In genomic region chr14:95329941-95330340, GRCh38 we compare ENCODE assay signal across 21 cellular contexts.
"Had no signal": no experiment of that assay in that cellular context is flagged by ENCODE, and none has a peak within 500 bp of the region (broad histone marks: within the 10 kb centered on the region; RNA-seq: fewer than 3 reads in every experiment).

No MANE protein-coding gene starts in this region.

- H3K4me3 ChIP-seq: PC-9 had no signal

- H3K4me2 ChIP-seq: PC-9 had no signal

- FAIRE-seq: TTC549 had no signal

- H3K27ac Mint-ChIP-seq: activated CD8-positive, alpha-beta T cell treated with anti-CD3 and anti-CD28 coated beads for 36 hours; activated naive CD4-positive, alpha-beta T cell treated with anti-CD3 and anti-CD28 coated beads, Interleukin-2, amount 50 U/mL, for 72 hours; activated T-cell treated with anti-CD3 and anti-CD28 coated beads, Interleukin-2, amount 50 U/mL, for 24 hours; activated T-helper 1 cell treated with anti-CD3 and anti-CD28 coated beads, Interleukin-12 subunit alpha, Interleukin-12 subunit beta, Interleukin-2, Interleukin-4 antibody, amounts not matched to agents 30 ng/mL and 10 ng/mL and 1 ng/mL, durations not matched to agents 14 hours and 24 hours and 36 hours had no signal

- H3K9me3 Mint-ChIP-seq: activated CD8-positive, alpha-beta T cell treated with anti-CD3 and anti-CD28 coated beads for 36 hours; activated naive CD4-positive, alpha-beta T cell treated with anti-CD3 and anti-CD28 coated beads, Interleukin-2, amount 50 U/mL, for 72 hours; activated T-cell treated with anti-CD3 and anti-CD28 coated beads, Interleukin-2, amount 50 U/mL, for 24 hours; activated T-helper 1 cell treated with anti-CD3 and anti-CD28 coated beads, Interleukin-12 subunit alpha, Interleukin-12 subunit beta, Interleukin-2, Interleukin-4 antibody, amounts not matched to agents 30 ng/mL and 10 ng/mL and 1 ng/mL, durations not matched to agents 14 hours and 24 hours and 36 hours had no signal

- H2AFZ ChIP-seq: PC-9 had no signal

- H3K36me3 Mint-ChIP-seq: activated naive CD4-positive, alpha-beta T cell treated with anti-CD3 and anti-CD28 coated beads, Interleukin-2, amount 50 U/mL, for 72 hours had no signal

- H3K4me3 Mint-ChIP-seq: activated CD8-positive, alpha-beta T cell treated with anti-CD3 and anti-CD28 coated beads for 36 hours; activated T-cell treated with anti-CD3 and anti-CD28 coated beads, Interleukin-2, amount 50 U/mL, for 24 hours; activated T-helper 1 cell treated with anti-CD3 and anti-CD28 coated beads, Interleukin-12 subunit alpha, Interleukin-12 subunit beta, Interleukin-2, Interleukin-4 antibody, amounts not matched to agents 30 ng/mL and 10 ng/mL and 1 ng/mL, durations not matched to agents 14 hours and 24 hours and 36 hours had no signal

- H3K27ac ChIP-seq: PC-9 had no signal

- DNase-seq: activated CD4-positive, alpha-beta T cell treated with anti-CD3 and anti-CD28 coated beads for 4 hours; activated CD8-positive, alpha-beta T cell treated with anti-CD3 and anti-CD28 coated beads for 36 hours; activated effector memory CD4-positive, alpha-beta T cell treated with Interleukin-2 at 50 U/mL for 16 hours; activated naive CD4-positive, alpha-beta T cell treated with Interleukin-2 at 50 U/mL for 16 hours; activated T-cell treated with anti-CD3 and anti-CD28 coated beads, Interleukin-2, amount 50 U/mL, for 24 hours; amygdala; caudate nucleus; MM.1S; NCI-H1105 treated with DMSO at 0.1 percent for 48 hours; NCI-H1436 treated with DMSO at 0.1 percent for 48 hours; NCI-H187; NCI-H2081 treated with DMSO at 0.1 percent for 48 hours; NCI-H446; NCI-H524; PC-9; SHP77 treated with DMSO at 0.1 percent for 48 hours; T-helper 2 cell; T1000 had no signal

- ATAC-seq: activated CD8-positive, alpha-beta T cell treated with anti-CD3 and anti-CD28 coated beads for 36 hours; activated naive CD4-positive, alpha-beta T cell treated with anti-CD3 and anti-CD28 coated beads, Interleukin-2, amount 50 U/mL, for 72 hours had no signal
